ENCODE assay signal across 16 cellular contexts in the genomic region with DNA sequence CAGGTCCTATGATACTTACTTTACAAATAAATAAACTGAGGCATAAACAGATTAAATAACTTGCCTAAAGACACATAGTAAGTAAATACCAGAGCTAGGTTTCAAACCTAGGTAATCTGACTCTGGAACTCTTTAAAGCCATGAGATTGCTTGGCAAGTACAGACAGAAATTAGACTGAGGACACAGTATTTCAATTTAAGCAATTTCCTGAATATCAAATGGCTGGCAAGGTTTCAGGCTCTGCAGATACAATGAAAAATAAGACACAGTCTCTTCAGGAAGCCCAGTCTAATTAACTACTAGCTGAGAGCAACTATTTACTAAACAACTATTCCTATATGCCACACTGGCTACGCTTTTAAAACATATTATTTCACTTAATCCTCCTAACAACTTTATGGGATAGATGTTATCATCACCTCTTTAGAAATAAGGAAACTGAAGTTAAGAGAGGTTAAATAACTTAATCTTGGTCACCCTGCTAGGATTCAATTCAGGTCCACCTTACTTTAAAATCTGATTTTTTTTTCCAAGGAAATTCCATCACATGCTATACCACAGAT. TPM values are rescaled to one million over a fixed set of nuclear protein-coding genes. Genes with fewer than 3 reads are reported as not detected.
DNase-seq lines count a peak whose midpoint lies in the region; ATAC-seq, FAIRE-seq and TF ChIP-seq lines count a peak whose summit lies in the region.
"Had no signal": no experiment of that assay in that cellular context is flagged by ENCODE, and none has a peak within 500 bp of the region (broad histone marks: within the 10 kb centered on the region; RNA-seq: fewer than 3 reads in every experiment).

No MANE protein-coding gene starts in this region.

- H3K9me3 Mint-ChIP-seq in IgD-negative memory B cell: no peaks in the 10 kb centered on the region
- H3K9me3 Mint-ChIP-seq in natural killer cell: no peaks in the 10 kb centered on the region
- H3K9me3 Mint-ChIP-seq: H9 had no signal

- TF ChIP-seq RAD21 in GM12878 (IDR thresholded peaks at IDR 0.05; ENCODE audit: insufficient read depth, low read depth, low read length): no peak

- H4K20me1 ChIP-seq in GM12878 (ENCODE audit: control insufficient read depth, insufficient read depth): no peaks in the 10 kb centered on the region

- CTCF ChIA-PET in GM12878 (lab: Yijun Ruan, JAX): interaction anchor here (0.6 to 2.0 kb wide), 4 partner anchors 8 to 821 kb away, joined by 3 to 12 read pairs (median 4); no protein-coding TSS in a partner anchor

- H3K36me3 Mint-ChIP-seq in IgD-negative memory B cell (no peaks in the 10 kb centered on the region), natural killer cell (no peaks in the 10 kb centered on the region)

- TF ChIP-seq POLR2A in GM12878 (IDR thresholded peaks at IDR 0.05; ENCODE audit: low read depth, low read length): no peak

- RAD21 ChIA-PET in GM12878 (lab: Charles Lee; ENCODE audit: unreplicated experiment): interaction anchor here (0.9 kb wide), 1 partner anchor 11 kb away, joined by 3 read pairs; no protein-coding TSS in a partner anchor

- peaks cover 0 to 8% of the 10 kb centered on the region in 2 experiments; a peak in 1 of 4 replicates for H3K36me3 ChIP-seq in GM12878 (ENCODE audit: control insufficient read depth in 2 of 2, insufficient read depth in 2 of 2, low read length in 1 of 2)

- peaks cover 15% of the 10 kb centered on the region for H3K4me1 ChIP-seq in GM12878 (ENCODE audit: control insufficient read depth, insufficient read depth, low read length)

- no peak overlapping the region for H3K4me3 ChIP-seq in GM12878
- H3K4me3 ChIP-seq: tibial nerve had no signal

- H3K27ac ChIP-seq in GM12878 (ENCODE audit: control insufficient read depth, insufficient read depth): no peak overlapping the region

- WGBS in GM12878 (ENCODE audit: insufficient coverage, insufficient replicate concordance, low lambda C conversion rate, missing lambda C conversion rate): 96% methylated on average over 1 of the region's 1 CpG

- peaks cover 28 to 43% (median 37%) of the 10 kb centered on the region in 3 donors for H3K4me1 Mint-ChIP-seq in IgD-negative memory B cell
- H3K4me1 Mint-ChIP-seq in natural killer cell: peaks cover 49 to 59% of the 10 kb centered on the region in 2 donors

- POLR2A ChIA-PET in GM12878 (lab: Charles Lee): no interaction called here

- peak; percentile 9 for DNase-seq in DMS 273 (lab: John Stamatoyannopoulos, UW; ENCODE audit: unreplicated experiment)
- DNase-seq in DMS 273 treated with DMSO at 0.1 percent for 48 hours (lab: John Stamatoyannopoulos, UW): no peak
- DNase-seq in GM12878 (ENCODE audit: low read depth, low spot score): no peak
- no peak for DNase-seq in natural killer cell
- DNase-seq in effector CD4-positive, alpha-beta T cell: no peak
- DNase-seq in middle frontal gyrus (ENCODE audit: extremely low spot score, low spot score): no peak
- DNase-seq: 8988T; activated CD8-positive, alpha-beta memory T cell treated with anti-CD3 and anti-CD28 coated beads, Interleukin-2, amount 50 U/mL, for 4 hours; DMS53; erythroblast; H9; NCI-H146 had no signal

- H3K9ac ChIP-seq in GM12878 (ENCODE audit: control insufficient read depth, insufficient read depth, low read length): no peak overlapping the region

- H3K4me2 ChIP-seq in GM12878 (ENCODE audit: control insufficient read depth, insufficient read depth): peak overlapping the region; percentile 59; the same call in 1 of the 2 replicates

- intact Hi-C loops in GM12878 (cut with micrococcal nuclease; ENCODE audit: unreplicated experiment) (no loop called here), natural killer cell (cut with micrococcal nuclease) (no loop called here)

- ATAC-seq in GM12878 (no peak), natural killer cell (no peak), HG03469 (IDR thresholded peaks at IDR 0.05; ENCODE audit: unreplicated experiment) (no peak)

- peaks cover 66% of the 10 kb centered on the region for H3K79me2 ChIP-seq in GM12878 (ENCODE audit: control insufficient read depth, insufficient read depth, low read length)

- no peak for TF ChIP-seq EP300 in GM12878 (IDR thresholded peaks at IDR 0.05; ENCODE audit: borderline replicate concordance in 1 of 2, control insufficient read depth in 1 of 2, low read depth in 2 of 2, low read length in 2 of 2)

- SMC1A ChIA-PET in GM12878 (lab: Charles Lee; ENCODE audit: uncharacterized antibody, unreplicated experiment): interaction anchor here (1.1 kb wide), 2 partner anchors 32 to 208 kb away, joined by 3 to 4 read pairs; no protein-coding TSS in a partner anchor

- H3K27ac Mint-ChIP-seq in IgD-negative memory B cell (peak overlapping the region; percentile 66 to 88 (median 80)), natural killer cell (peak overlapping the region; percentile 39 to 80)

- no peak overlapping the region for H2AFZ ChIP-seq in GM12878 (ENCODE audit: control insufficient read depth, low read depth, low read length)

- no peaks in the 10 kb centered on the region for H3K9me3 ChIP-seq in GM12878 (replicated peaks; ENCODE audit: control insufficient read depth, insufficient read depth, low read length)
- H3K9me3 ChIP-seq: tibial nerve had no signal

- in situ Hi-C loops in GM12878 (cut with MboI): no loop called here

- H3K27me3 Mint-ChIP-seq in IgD-negative memory B cell (no peaks in the 10 kb centered on the region), natural killer cell (ENCODE audit: low read depth in 2 of 2) (no peaks in the 10 kb centered on the region)

- no peaks in the 10 kb centered on the region for H3K27me3 ChIP-seq in GM12878 (replicated peaks in 1 of 2; ENCODE audit: control insufficient read depth in 2 of 2, insufficient read depth in 2 of 2, low read length in 1 of 2)
- H3K27me3 ChIP-seq: tibial nerve had no signal

- BruUV-seq in GM12878 (replicated peaks; lab: Mats Ljungman, UMichigan): no TSS peak

- peak overlapping the region in 2 of 4 donors; percentile 36 to 80 for H3K4me3 Mint-ChIP-seq in IgD-negative memory B cell
- no peak overlapping the region for H3K4me3 Mint-ChIP-seq in natural killer cell
- H3K4me3 Mint-ChIP-seq: H9 had no signal

- no peak for FAIRE-seq in GM12878 (lab: Jason Lieb, UNC)
- FAIRE-seq: GM12892 had no signal

- TF ChIP-seq CTCF in GM12878 (IDR thresholded peaks at IDR 0.05 in 2 of 3, conservative IDR thresholded peaks at IDR 0.05 in 1 of 3; ENCODE audit: control insufficient read depth in 2 of 3, extremely low read depth in 1 of 3, insufficient read depth in 1 of 3, low read depth in 3 of 3, low read length in 3 of 3) (no peak), natural killer cell (IDR thresholded peaks at IDR 0.05) (no peak)

TF ChIP-seq in GM12878, 131 proteins besides CTCF, POLR2A, EP300 and RAD21:
- no peak for TF ChIP-seq TBL1XR1 (IDR thresholded peaks at IDR 0.05; ENCODE audit: low read depth, low read length)
- no peak for TF ChIP-seq MTA3 (IDR thresholded peaks at IDR 0.05; ENCODE audit: borderline replicate concordance, low read length)

RNA-seq across cellular contexts. Expression of a gene that starts 4.3 kb away (rescaled TPM):
- polyA plus RNA-seq in IgD-negative memory B cell: 53.4 TPM
- total RNA-seq in GM12878 (2013; cell fraction: nucleolus; rRNA removed): 74.4 and 78.9 TPM in 2 replicates
- 25.2 and 28.2 TPM in 2 replicates for total RNA-seq in GM12878 (2014; rRNA removed)
- total RNA-seq in GM12878 (2014; rRNA removed; fragmentation: Illumina TruSeq; extraction: Trizol): 22.7 and 23.6 TPM in 2 replicates
- total RNA-seq in GM12878 (2021): 44.8 and 45.5 TPM in 2 replicates
- 27.3 TPM for polyA plus RNA-seq in GM12878 (2011; ENCODE audit: low read depth)
- polyA plus RNA-seq in GM12878 (2011; rRNA removed): 39.8 and 52.2 TPM in 2 replicates
- polyA plus RNA-seq in GM12878 (2011; cell fraction: cytosol; rRNA removed): 52.3 and 60.4 TPM in 2 replicates
- 154 and 188 TPM in 2 replicates for polyA plus RNA-seq in GM12878 (2011; cell fraction: nucleus; rRNA removed)
- polyA plus RNA-seq in GM12878 (2012): 32.3 and 38.9 TPM in 2 replicates
- 30.7 and 36.8 TPM in 2 replicates for polyA plus RNA-seq in GM12878 (2014; fragmentation: Illumina TruSeq; extraction: Trizol)
- polyA plus RNA-seq in GM12878 (2014; fragmentation: Nextera tagmentation; extraction: Ambion mirVana): 1 to 10 TPM; 1.1 to 2.2 TPM
- polyA plus RNA-seq in GM12878 (2014; rRNA removed): 51.9 and 53.3 TPM in 2 replicates
- polyA plus RNA-seq in GM12878 (2016; fragmentation: Nextera tagmentation; extraction: Ambion mirVana): 10 to 100 TPM; 60.7 to 61.7 TPM
- polyA minus RNA-seq in GM12878 (2011; rRNA and poly(A)+ RNA removed): 64.4 and 69.6 TPM in 2 replicates
- polyA minus RNA-seq in GM12878 (2011; cell fraction: cytosol; rRNA and poly(A)+ RNA removed): 19.1 and 24.0 TPM in 2 replicates
- polyA minus RNA-seq in GM12878 (2011; cell fraction: nucleus; rRNA and poly(A)+ RNA removed): 34.4 and 35.1 TPM in 2 replicates
- total RNA-seq in natural killer cell: 10 to 100 TPM; 72.3 to 79.0 (median 74.4) TPM

RNA-seq across cellular contexts. Expression of a gene that starts 58.8 kb away (rescaled TPM):
- polyA plus RNA-seq in IgD-negative memory B cell (51.9 TPM), GM12878 (2011; rRNA removed) (7.6 and 13.4 TPM in 2 replicates), GM12878 (2014; fragmentation: Illumina TruSeq; extraction: Trizol) (13.3 and 15.1 TPM in 2 replicates), GM12878 (2014; fragmentation: Nextera tagmentation; extraction: Ambion mirVana) (10 to 100 TPM in 1 of 2 experiments, 1 to 10 TPM in 1; 9.9 to 11.4 TPM), GM12878 (2014; rRNA removed) (11.5 and 12.4 TPM in 2 replicates), GM12878 (2016; fragmentation: Nextera tagmentation; extraction: Ambion mirVana) (10 to 100 TPM; 24.3 TPM)
- total RNA-seq in GM12878 (2013; cell fraction: nucleolus; rRNA removed): 13.9 and 14.7 TPM in 2 replicates
- total RNA-seq in GM12878 (2014; rRNA removed) (24.8 and 27.1 TPM in 2 replicates), GM12878 (2014; rRNA removed; fragmentation: Illumina TruSeq; extraction: Trizol) (14.5 and 14.7 TPM in 2 replicates), GM12878 (2021) (16.6 and 18.0 TPM in 2 replicates), natural killer cell (10 to 100 TPM; 20.0 to 27.4 (median 25.3) TPM)
- polyA plus RNA-seq in GM12878 (2011; ENCODE audit: low read depth): 9.9 TPM
- polyA plus RNA-seq in GM12878 (2011; cell fraction: cytosol; rRNA removed): 13.5 and 16.2 TPM in 2 replicates
- 17.6 and 21.0 TPM in 2 replicates for polyA plus RNA-seq in GM12878 (2011; cell fraction: nucleus; rRNA removed)
- polyA plus RNA-seq in GM12878 (2012): 19.8 and 20.1 TPM in 2 replicates
- 9.6 and 10.4 TPM in 2 replicates for polyA minus RNA-seq in GM12878 (2011; rRNA and poly(A)+ RNA removed)
- polyA minus RNA-seq in GM12878 (2011; cell fraction: cytosol; rRNA and poly(A)+ RNA removed): 3.4 and 4.5 TPM in 2 replicates
- polyA minus RNA-seq in GM12878 (2011; cell fraction: nucleus; rRNA and poly(A)+ RNA removed): 3.5 and 3.7 TPM in 2 replicates
